ENCODE assay signal across 8 cellular contexts in genomic region chr2:55050133-55050994, GRCh38. TPM values are rescaled to one million over a fixed set of nuclear protein-coding genes. Genes with fewer than 3 reads are reported as not detected.
DNase-seq lines count a peak whose midpoint lies in the region; ATAC-seq and TF ChIP-seq lines count a peak whose summit lies in the region.

TSS of gene RTN4 (minus strand) at chr2:55050451. CDS start at chr2:55050300, 151 bp downstream.

- TF ChIP-seq EP300 in ovary (IDR thresholded peaks at IDR 0.05): no peak

- H3K4me3 ChIP-seq in ovary: peak within 1 kb of the TSS; percentile 84
- peak within 1 kb of the TSS; percentile 71 to 88 (median 80) for H3K4me3 ChIP-seq in thyroid gland (replicated peaks in 1 of 3)

- intact Hi-C loops in Right ventricle myocardium inferior (cut with DNase I): loop anchor here (2.0 to 5.0 kb wide), 2 partner anchors 52 to 108 kb away; no protein-coding TSS in a partner anchor
- intact Hi-C loops in ovary (cut with DNase I): loop anchor here in 2 of 4 donors (5.0 to 10.0 kb wide), 2 partner anchors 52 to 64 kb away; no protein-coding TSS in a partner anchor
- intact Hi-C loops in thyroid gland (cut with DNase I): no loop called here

- DNase-seq in NCI-H1417 (lab: John Stamatoyannopoulos, UW): peak; percentile 99 to 100 (median 100)
- peak; percentile 97 to 99 for DNase-seq in SW 1271 (lab: John Stamatoyannopoulos, UW)
- peak; percentile 98 for DNase-seq in activated naive CD8-positive, alpha-beta T cell treated with anti-CD3 and anti-CD28 coated beads, Interleukin-2, amount 50 U/mL, for 16 hours (ENCODE audit: low read depth, low spot score)
- peak; percentile 99 for DNase-seq in Right ventricle myocardium inferior (ENCODE audit: missing footprints)
- peak; percentile 97 to 99 (median 98) for DNase-seq in ovary
- peak; percentile 99 for DNase-seq in thyroid gland

- TF ChIP-seq CTCF in GM12873 (IDR thresholded peaks at IDR 0.05; ENCODE audit: insufficient read depth, low read depth, low read length, missing control alignments) (peak; percentile 22), ovary (IDR thresholded peaks at IDR 0.05) (peak in 2 of 3 donors; percentile 8 to 27), thyroid gland (IDR thresholded peaks at IDR 0.05) (peak in 3 of 6 experiments; percentile 26 to 37 (median 35))

- H3K27ac ChIP-seq in ovary (peak within 1 kb of the TSS; percentile 92 to 99), thyroid gland (peak within 1 kb of the TSS; percentile 94 to 98 (median 98))

- WGBS in ovary, 3 donors: 0 to 1% (median 1%) methylated on average over 44 to 61 of the region's 61 CpGs
- 1% methylated on average over 49 to 61 of the region's 61 CpGs for WGBS in thyroid gland, 2 donors

- H3K36me3 ChIP-seq in ovary (no peaks in the 10 kb centered on the region), thyroid gland (no peaks in the 10 kb centered on the region)

- H3K27me3 ChIP-seq in ovary (no peaks in the 10 kb centered on the region), thyroid gland (no peaks in the 10 kb centered on the region)

- TF ChIP-seq POLR2A in ovary (IDR thresholded peaks at IDR 0.05) (peak; percentile 98), thyroid gland (IDR thresholded peaks at IDR 0.05) (peak; percentile 94 to 99)

- H3K4me1 ChIP-seq in ovary (ENCODE audit: insufficient read depth) (peaks cover 6% of the 10 kb centered on the region), thyroid gland (peaks cover 21 to 39% of the 10 kb centered on the region in 2 donors)

- H3K9me3 ChIP-seq in ovary (no peaks in the 10 kb centered on the region), thyroid gland (no peaks in the 10 kb centered on the region)

- ATAC-seq in HG02759 (IDR thresholded peaks at IDR 0.05; ENCODE audit: unreplicated experiment) (peak; percentile 88), Right ventricle myocardium inferior (peak; percentile 94)

RNA-seq across cellular contexts. Expression of gene RTN4, which starts in this region (rescaled TPM):
- total RNA-seq in Right ventricle myocardium inferior (78.4 TPM), ovary (100 to 1,000 TPM; 118 to 275 (median 200) TPM), thyroid gland (100 to 1,000 TPM; 144 to 256 (median 180) TPM)
- polyA plus RNA-seq in ovary: 100 to 1,000 TPM; 110 to 334 TPM

Comparison
In these comparisons a context has a peak if more than half of its experiments do, and no peak if none do; other contexts are left out.
1. Peak in every context shown above with its lines: DNase-seq, ATAC-seq, H3K4me3 ChIP-seq and H3K27ac ChIP-seq.